10 cellular contexts compared by ENCODE assay signal in the genomic region with DNA sequence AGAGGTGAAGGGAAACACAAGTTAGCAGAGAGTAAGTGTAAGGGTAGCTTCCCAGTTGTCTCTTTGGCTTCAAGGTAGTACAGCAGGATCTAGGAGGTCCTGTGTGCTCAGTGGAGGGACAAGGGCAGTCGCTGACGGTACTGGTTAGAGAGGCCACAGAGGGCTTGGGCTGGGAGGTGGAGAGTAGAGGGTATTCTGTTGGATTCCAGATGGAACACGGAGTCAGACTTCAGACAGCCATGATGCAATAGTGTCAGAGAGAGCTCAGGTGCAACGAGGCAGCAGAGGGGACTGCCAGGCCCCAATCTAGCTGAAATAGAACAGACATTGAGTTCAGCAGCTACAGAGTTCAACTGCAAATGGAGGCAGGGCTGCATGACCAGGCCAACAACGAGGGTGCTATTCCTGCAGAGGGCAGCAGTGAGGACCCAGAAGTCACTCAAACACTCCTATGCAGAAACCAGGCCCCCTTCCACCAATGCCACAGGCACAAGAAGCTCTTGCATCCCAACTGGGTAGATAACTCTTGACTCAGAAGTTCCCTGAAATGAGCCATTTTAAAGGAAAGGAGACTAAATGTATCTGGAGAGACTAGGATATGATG.
A peak's percentile ranks its signal among the peaks of the same experiment; 100 is the strongest.
DNase-seq lines count a peak whose midpoint lies in the region; ATAC-seq and TF ChIP-seq lines count a peak whose summit lies in the region.
"Had no signal": no experiment of that assay in that cellular context is flagged by ENCODE, and none has a peak within 500 bp of the region (broad histone marks: within the 10 kb centered on the region; RNA-seq: fewer than 3 reads in every experiment).

No MANE protein-coding gene starts in this region.

- H3K36me3 ChIP-seq in Loucy (ENCODE audit: insufficient read depth, low read length) (no peaks in the 10 kb centered on the region), gastrocnemius medialis (no peaks in the 10 kb centered on the region)
- H3K36me3 ChIP-seq: Peyer's patch had no signal

- H3K9ac ChIP-seq in Loucy (ENCODE audit: low read depth, low read length, poor library complexity, severe bottlenecking) = no peak overlapping the region

- no peaks in the 10 kb centered on the region for H4K20me1 ChIP-seq in Loucy (ENCODE audit: insufficient read depth, low read length, poor library complexity, severe bottlenecking)

- H2AFZ ChIP-seq in Loucy (ENCODE audit: low read length) = no peak overlapping the region

- DNase-seq in EH (ENCODE audit: low read depth) (peak; percentile 3), foreskin keratinocyte (no peak), gastrocnemius medialis (no peak), cortex of kidney (lab: John Stamatoyannopoulos, UW) (no peak)
- no peak for DNase-seq in activated CD8-positive, alpha-beta memory T cell treated with anti-CD3 and anti-CD28 coated beads, Interleukin-2, amount 50 U/mL, for 4 hours

- intact Hi-C loops in gastrocnemius medialis (cut with DNase I; ENCODE audit: low total_unique reads) = no loop called here

- no peaks in the 10 kb centered on the region for H3K27me3 ChIP-seq in Loucy (ENCODE audit: insufficient read depth, low read length, poor library complexity, severe bottlenecking)
- H3K27me3 ChIP-seq in foreskin keratinocyte = no peaks in the 10 kb centered on the region
- no peaks in the 10 kb centered on the region for H3K27me3 ChIP-seq in gastrocnemius medialis
- H3K27me3 ChIP-seq: Peyer's patch had no signal

- in situ Hi-C loops in gastrocnemius medialis (cut with MboI; ENCODE audit: low sequenced_read_pairs in 4 of 4) = no loop called here

- no peaks in the 10 kb centered on the region for H3K79me2 ChIP-seq in Loucy (ENCODE audit: insufficient read depth, low read length)

- H3K4me1 ChIP-seq in Loucy (ENCODE audit: insufficient read depth, low read length, poor library complexity, severe bottlenecking) (no peaks in the 10 kb centered on the region), foreskin keratinocyte (peaks cover 8% of the 10 kb centered on the region), gastrocnemius medialis (no peaks in the 10 kb centered on the region)
- H3K4me1 ChIP-seq: Peyer's patch had no signal

- ATAC-seq in GM21360 (IDR thresholded peaks at IDR 0.05; ENCODE audit: unreplicated experiment) (peak; percentile 87), foreskin keratinocyte (no peak), gastrocnemius medialis (no peak), HG03280 (IDR thresholded peaks at IDR 0.05; ENCODE audit: unreplicated experiment) (no peak)
- ATAC-seq: activated naive CD4-positive, alpha-beta T cell treated with anti-CD3 and anti-CD28 coated beads, Interleukin-2, amount 50 U/mL, for 72 hours had no signal

- no peak overlapping the region for H3K27ac ChIP-seq in foreskin keratinocyte
- H3K27ac ChIP-seq in gastrocnemius medialis = no peak overlapping the region
- H3K27ac ChIP-seq: Peyer's patch had no signal

- H3K4me3 ChIP-seq in Loucy (ENCODE audit: low read length, poor library complexity, severe bottlenecking) = no peak overlapping the region
- H3K4me3 ChIP-seq in gastrocnemius medialis = no peak overlapping the region
- H3K4me3 ChIP-seq: Peyer's patch had no signal

- no peaks in the 10 kb centered on the region for H3K9me3 ChIP-seq in Loucy (ENCODE audit: insufficient read depth, low read depth, low read length)
- H3K9me3 ChIP-seq in gastrocnemius medialis = no peaks in the 10 kb centered on the region
- H3K9me3 ChIP-seq: Peyer's patch had no signal

- no peak for TF ChIP-seq POLR2A in gastrocnemius medialis (IDR thresholded peaks at IDR 0.05)

- no peak overlapping the region for H3K4me2 ChIP-seq in Loucy (ENCODE audit: low read depth, low read length, poor library complexity, severe bottlenecking)

- H3F3A ChIP-seq in Loucy (ENCODE audit: low read depth) = no peaks in the 10 kb centered on the region

- H3K9me2 ChIP-seq in Loucy (replicated peaks; ENCODE audit: low read depth, low read length) = no peaks in the 10 kb centered on the region

- TF ChIP-seq CTCF in Loucy (conservative IDR thresholded peaks at IDR 0.05; ENCODE audit: low read length) = peak; percentile 36; the same call in 1 of the 2 replicates
- TF ChIP-seq CTCF in foreskin keratinocyte (conservative IDR thresholded peaks at IDR 0.05) = peak; percentile 30
- no peak for TF ChIP-seq CTCF in gastrocnemius medialis (IDR thresholded peaks at IDR 0.05 in 4 of 5, conservative IDR thresholded peaks at IDR 0.05 in 1 of 5)

Comparison
In these comparisons a context has a peak if more than half of its experiments do, and no peak if none do; other contexts are left out.
1. CTCF ChIP-seq: peak in Loucy (single experiment) and foreskin keratinocyte (single experiment); none in gastrocnemius medialis (0 of 5).